Comparison of ENCODE assay signal across 1 cellular context in the genomic region with DNA sequence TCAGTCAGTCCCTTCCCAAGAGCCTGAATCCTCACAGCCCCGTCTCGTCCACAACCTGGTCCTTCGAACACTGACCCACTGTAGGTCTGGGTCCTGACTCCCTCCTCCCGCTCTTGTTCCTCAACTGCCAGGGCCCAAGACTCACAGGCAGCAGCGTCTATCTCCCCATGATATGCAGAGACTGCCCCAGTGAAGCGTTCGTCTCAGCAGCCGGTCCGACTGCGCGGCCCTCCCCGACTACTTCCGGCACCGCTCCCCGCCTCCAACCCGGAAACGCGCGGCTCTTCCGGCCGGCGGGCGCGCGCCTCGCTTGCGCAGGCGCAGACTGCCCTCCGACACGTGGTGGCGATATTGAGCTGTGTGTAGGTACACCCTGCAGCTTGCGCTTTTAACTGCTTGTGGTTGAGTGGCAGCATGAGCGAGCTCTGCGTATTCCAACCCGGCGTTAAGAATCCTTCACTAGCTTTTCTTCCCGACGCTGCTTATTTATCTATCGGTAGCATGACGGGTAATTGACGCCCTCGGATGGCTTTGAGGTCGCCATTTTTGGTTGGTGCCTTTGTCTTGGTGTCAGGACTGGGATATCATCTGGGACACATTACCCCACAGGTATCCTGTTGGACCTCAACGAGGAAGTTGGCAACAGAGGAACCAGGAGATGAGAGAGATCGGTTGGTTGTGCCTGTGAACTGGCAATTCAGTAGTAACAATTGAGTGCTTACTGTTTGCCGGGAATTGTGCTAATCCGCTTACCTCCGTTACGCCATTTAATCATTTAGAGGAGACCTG.
TF ChIP-seq lines count a peak whose summit lies in the region.

A gene with protein sequence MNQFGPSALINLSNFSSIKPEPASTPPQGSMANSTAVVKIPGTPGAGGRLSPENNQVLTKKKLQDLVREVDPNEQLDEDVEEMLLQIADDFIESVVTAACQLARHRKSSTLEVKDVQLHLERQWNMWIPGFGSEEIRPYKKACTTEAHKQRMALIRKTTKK (minus strand): TSS at position 221 of the 789 bp plus-strand sequence. CDS start 20,986 bp downstream, outside the sequence.

TF ChIP-seq in K562, 482 proteins besides CTCF, POLR2A, EP300 and RAD21 (continued from another document and continues in another):
- TF ChIP-seq, protein P1, sequence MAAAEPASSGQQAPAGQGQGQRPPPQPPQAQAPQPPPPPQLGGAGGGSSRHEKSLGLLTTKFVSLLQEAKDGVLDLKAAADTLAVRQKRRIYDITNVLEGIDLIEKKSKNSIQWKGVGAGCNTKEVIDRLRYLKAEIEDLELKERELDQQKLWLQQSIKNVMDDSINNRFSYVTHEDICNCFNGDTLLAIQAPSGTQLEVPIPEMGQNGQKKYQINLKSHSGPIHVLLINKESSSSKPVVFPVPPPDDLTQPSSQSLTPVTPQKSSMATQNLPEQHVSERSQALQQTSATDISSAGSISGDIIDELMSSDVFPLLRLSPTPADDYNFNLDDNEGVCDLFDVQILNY (CRISPR knock-in tag; IDR thresholded peaks at IDR 0.05) = 0 out of 2 replicates have a peak, but pooled peaks have one; percentile 86
- TF ChIP-seq, protein P2, sequence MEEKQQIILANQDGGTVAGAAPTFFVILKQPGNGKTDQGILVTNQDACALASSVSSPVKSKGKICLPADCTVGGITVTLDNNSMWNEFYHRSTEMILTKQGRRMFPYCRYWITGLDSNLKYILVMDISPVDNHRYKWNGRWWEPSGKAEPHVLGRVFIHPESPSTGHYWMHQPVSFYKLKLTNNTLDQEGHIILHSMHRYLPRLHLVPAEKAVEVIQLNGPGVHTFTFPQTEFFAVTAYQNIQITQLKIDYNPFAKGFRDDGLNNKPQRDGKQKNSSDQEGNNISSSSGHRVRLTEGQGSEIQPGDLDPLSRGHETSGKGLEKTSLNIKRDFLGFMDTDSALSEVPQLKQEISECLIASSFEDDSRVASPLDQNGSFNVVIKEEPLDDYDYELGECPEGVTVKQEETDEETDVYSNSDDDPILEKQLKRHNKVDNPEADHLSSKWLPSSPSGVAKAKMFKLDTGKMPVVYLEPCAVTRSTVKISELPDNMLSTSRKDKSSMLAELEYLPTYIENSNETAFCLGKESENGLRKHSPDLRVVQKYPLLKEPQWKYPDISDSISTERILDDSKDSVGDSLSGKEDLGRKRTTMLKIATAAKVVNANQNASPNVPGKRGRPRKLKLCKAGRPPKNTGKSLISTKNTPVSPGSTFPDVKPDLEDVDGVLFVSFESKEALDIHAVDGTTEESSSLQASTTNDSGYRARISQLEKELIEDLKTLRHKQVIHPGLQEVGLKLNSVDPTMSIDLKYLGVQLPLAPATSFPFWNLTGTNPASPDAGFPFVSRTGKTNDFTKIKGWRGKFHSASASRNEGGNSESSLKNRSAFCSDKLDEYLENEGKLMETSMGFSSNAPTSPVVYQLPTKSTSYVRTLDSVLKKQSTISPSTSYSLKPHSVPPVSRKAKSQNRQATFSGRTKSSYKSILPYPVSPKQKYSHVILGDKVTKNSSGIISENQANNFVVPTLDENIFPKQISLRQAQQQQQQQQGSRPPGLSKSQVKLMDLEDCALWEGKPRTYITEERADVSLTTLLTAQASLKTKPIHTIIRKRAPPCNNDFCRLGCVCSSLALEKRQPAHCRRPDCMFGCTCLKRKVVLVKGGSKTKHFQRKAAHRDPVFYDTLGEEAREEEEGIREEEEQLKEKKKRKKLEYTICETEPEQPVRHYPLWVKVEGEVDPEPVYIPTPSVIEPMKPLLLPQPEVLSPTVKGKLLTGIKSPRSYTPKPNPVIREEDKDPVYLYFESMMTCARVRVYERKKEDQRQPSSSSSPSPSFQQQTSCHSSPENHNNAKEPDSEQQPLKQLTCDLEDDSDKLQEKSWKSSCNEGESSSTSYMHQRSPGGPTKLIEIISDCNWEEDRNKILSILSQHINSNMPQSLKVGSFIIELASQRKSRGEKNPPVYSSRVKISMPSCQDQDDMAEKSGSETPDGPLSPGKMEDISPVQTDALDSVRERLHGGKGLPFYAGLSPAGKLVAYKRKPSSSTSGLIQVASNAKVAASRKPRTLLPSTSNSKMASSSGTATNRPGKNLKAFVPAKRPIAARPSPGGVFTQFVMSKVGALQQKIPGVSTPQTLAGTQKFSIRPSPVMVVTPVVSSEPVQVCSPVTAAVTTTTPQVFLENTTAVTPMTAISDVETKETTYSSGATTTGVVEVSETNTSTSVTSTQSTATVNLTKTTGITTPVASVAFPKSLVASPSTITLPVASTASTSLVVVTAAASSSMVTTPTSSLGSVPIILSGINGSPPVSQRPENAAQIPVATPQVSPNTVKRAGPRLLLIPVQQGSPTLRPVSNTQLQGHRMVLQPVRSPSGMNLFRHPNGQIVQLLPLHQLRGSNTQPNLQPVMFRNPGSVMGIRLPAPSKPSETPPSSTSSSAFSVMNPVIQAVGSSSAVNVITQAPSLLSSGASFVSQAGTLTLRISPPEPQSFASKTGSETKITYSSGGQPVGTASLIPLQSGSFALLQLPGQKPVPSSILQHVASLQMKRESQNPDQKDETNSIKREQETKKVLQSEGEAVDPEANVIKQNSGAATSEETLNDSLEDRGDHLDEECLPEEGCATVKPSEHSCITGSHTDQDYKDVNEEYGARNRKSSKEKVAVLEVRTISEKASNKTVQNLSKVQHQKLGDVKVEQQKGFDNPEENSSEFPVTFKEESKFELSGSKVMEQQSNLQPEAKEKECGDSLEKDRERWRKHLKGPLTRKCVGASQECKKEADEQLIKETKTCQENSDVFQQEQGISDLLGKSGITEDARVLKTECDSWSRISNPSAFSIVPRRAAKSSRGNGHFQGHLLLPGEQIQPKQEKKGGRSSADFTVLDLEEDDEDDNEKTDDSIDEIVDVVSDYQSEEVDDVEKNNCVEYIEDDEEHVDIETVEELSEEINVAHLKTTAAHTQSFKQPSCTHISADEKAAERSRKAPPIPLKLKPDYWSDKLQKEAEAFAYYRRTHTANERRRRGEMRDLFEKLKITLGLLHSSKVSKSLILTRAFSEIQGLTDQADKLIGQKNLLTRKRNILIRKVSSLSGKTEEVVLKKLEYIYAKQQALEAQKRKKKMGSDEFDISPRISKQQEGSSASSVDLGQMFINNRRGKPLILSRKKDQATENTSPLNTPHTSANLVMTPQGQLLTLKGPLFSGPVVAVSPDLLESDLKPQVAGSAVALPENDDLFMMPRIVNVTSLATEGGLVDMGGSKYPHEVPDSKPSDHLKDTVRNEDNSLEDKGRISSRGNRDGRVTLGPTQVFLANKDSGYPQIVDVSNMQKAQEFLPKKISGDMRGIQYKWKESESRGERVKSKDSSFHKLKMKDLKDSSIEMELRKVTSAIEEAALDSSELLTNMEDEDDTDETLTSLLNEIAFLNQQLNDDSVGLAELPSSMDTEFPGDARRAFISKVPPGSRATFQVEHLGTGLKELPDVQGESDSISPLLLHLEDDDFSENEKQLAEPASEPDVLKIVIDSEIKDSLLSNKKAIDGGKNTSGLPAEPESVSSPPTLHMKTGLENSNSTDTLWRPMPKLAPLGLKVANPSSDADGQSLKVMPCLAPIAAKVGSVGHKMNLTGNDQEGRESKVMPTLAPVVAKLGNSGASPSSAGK (IDR thresholded peaks at IDR 0.05) = peak; percentile 84
- TF ChIP-seq MXD1 (CRISPR knock-in tag; IDR thresholded peaks at IDR 0.05; ENCODE audit: borderline replicate concordance, poor library complexity, severe bottlenecking) = peak; percentile 78
- peak; percentile 94 for TF ChIP-seq CCNT2 (IDR thresholded peaks at IDR 0.05; ENCODE audit: borderline replicate concordance, extremely low read depth, insufficient read length, low read depth, low read length)
- TF ChIP-seq MAFK (IDR thresholded peaks at IDR 0.05; ENCODE audit: low read length) = peak; percentile 42
- peak; percentile 84 for TF ChIP-seq SP1 (CRISPR knock-in tag; IDR thresholded peaks at IDR 0.05)
- TF ChIP-seq ARID3A (IDR thresholded peaks at IDR 0.05; ENCODE audit: borderline replicate concordance, low read depth, low read length) = 0 out of 2 replicates have a peak, but pooled peaks have one; percentile 16
- peak; percentile 86; the same call in 1 of the 2 replicates for TF ChIP-seq HOXB6 (CRISPR knock-in tag; IDR thresholded peaks at IDR 0.05; ENCODE audit: borderline replicate concordance)
- TF ChIP-seq ZBTB17 (CRISPR knock-in tag; IDR thresholded peaks at IDR 0.05) = no peak; the same call in 1 of the 2 replicates
- TF ChIP-seq RBM14 (IDR thresholded peaks at IDR 0.05; ENCODE audit: borderline replicate concordance, insufficient read depth, low read depth, low read length) = no peak
- TF ChIP-seq POLR3A (IDR thresholded peaks at IDR 0.05; ENCODE audit: borderline replicate concordance, extremely low read depth, insufficient read depth, insufficient read length) = no peak
- TF ChIP-seq DNMT1 (IDR thresholded peaks at IDR 0.05) = 0 out of 2 replicates have a peak, but pooled peaks have one; percentile 49
- TF ChIP-seq, protein P3, sequence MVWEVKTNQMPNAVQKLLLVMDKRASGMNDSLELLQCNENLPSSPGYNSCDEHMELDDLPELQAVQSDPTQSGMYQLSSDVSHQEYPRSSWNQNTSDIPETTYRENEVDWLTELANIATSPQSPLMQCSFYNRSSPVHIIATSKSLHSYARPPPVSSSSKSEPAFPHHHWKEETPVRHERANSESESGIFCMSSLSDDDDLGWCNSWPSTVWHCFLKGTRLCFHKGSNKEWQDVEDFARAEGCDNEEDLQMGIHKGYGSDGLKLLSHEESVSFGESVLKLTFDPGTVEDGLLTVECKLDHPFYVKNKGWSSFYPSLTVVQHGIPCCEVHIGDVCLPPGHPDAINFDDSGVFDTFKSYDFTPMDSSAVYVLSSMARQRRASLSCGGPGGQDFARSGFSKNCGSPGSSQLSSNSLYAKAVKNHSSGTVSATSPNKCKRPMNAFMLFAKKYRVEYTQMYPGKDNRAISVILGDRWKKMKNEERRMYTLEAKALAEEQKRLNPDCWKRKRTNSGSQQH (CRISPR knock-in tag; IDR thresholded peaks at IDR 0.05) = peak; percentile 46; the same call in 1 of the 2 replicates
- TF ChIP-seq PTTG1 (tag; IDR thresholded peaks at IDR 0.05; ENCODE audit: low read depth) = 0 out of 2 replicates have a peak, but pooled peaks have one; percentile 24
- peak; percentile 48; the same call in 1 of the 2 replicates for TF ChIP-seq TEAD4 (IDR thresholded peaks at IDR 0.05; ENCODE audit: low read length)
- no peak for TF ChIP-seq TEAD4 (CRISPR knock-in tag; IDR thresholded peaks at IDR 0.05; ENCODE audit: borderline replicate concordance)
- TF ChIP-seq MBD2 (IDR thresholded peaks at IDR 0.05; ENCODE audit: borderline replicate concordance, low read depth) = peak; percentile 84
- peak; percentile 80 for TF ChIP-seq ZNF592 (IDR thresholded peaks at IDR 0.05)
- peak; percentile 5; the same call in 1 of the 2 replicates for TF ChIP-seq TCFL5 (CRISPR knock-in tag; conservative IDR thresholded peaks at IDR 0.05)
